In genomic region chr1:58768971-58769808, GRCh38 we compare ENCODE assay signal across 8 cellular contexts. TPM values are rescaled to one million over a fixed set of nuclear protein-coding genes. Genes with fewer than 3 reads are reported as not detected.
A peak's percentile ranks its signal among the peaks of the same experiment; 100 is the strongest.
DNase-seq lines count a peak whose midpoint lies in the region; ATAC-seq, FAIRE-seq and TF ChIP-seq lines count a peak whose summit lies in the region.

No MANE protein-coding gene starts in this region.

- no peaks in the 10 kb centered on the region for H3K79me1 ChIP-seq in H9 (ENCODE audit: insufficient read depth, low read depth, low read length, poor library complexity, severe bottlenecking)

- H2AK5ac ChIP-seq in H9 (ENCODE audit: insufficient read length, low read length), result no peak overlapping the region

- H3K56ac ChIP-seq in H9 (ENCODE audit: insufficient read length, low read depth, low read length), result no peak overlapping the region

- H3K36me3 ChIP-seq in PC-9 (ENCODE audit: low read depth) (no peaks in the 10 kb centered on the region), ascending aorta (no peaks in the 10 kb centered on the region), gastrocnemius medialis (no peaks in the 10 kb centered on the region)

- no peak overlapping the region for H3K23ac ChIP-seq in H9 (ENCODE audit: insufficient read length, low read depth, low read length)

- no peak overlapping the region for H3K27ac Mint-ChIP-seq in H9

- H3K27me3 Mint-ChIP-seq in H9 (ENCODE audit: low read depth), result no peaks in the 10 kb centered on the region

- no peak overlapping the region for H2BK120ac ChIP-seq in H9 (ENCODE audit: low read depth, low read length, poor library complexity, severe bottlenecking)

- H2AFZ ChIP-seq in H9 (ENCODE audit: low read length), result no peak overlapping the region
- H2AFZ ChIP-seq in PC-9, result no peak overlapping the region

- no peak for TF ChIP-seq POLR2A in gastrocnemius medialis (IDR thresholded peaks at IDR 0.05)

- no TSS peak for BruUV-seq in PC-9 (replicated peaks; lab: Mats Ljungman, UMichigan)

- H3K18ac ChIP-seq in H9 (ENCODE audit: insufficient read length, low read depth, low read length), result no peak overlapping the region

- DNase-seq in AML-193 (lab: John Stamatoyannopoulos, UW) (peak; percentile 5 to 8), H9 (peak; percentile 74), PC-9 (peak in 1 of 2 experiments; percentile 68), ascending aorta (ENCODE audit: low spot score in 2 of 2) (peak in 1 of 2 donors; percentile 87), right cardiac atrium (peak; percentile 78 to 93 (median 89)), gastrocnemius medialis (peak; percentile 26 to 58), HTR-8/SVneo (ENCODE audit: insufficient read length, low spot score) (no peak)

- no peaks in the 10 kb centered on the region for H3K36me3 Mint-ChIP-seq in H9 (ENCODE audit: insufficient read depth in 1 of 3, low read depth in 3 of 3)

- H3K4me3 ChIP-seq in PC-9, result no peak overlapping the region
- H3K4me3 ChIP-seq in ascending aorta, result no peak overlapping the region
- no peak overlapping the region for H3K4me3 ChIP-seq in right cardiac atrium (ENCODE audit: low read length)
- no peak overlapping the region for H3K4me3 ChIP-seq in gastrocnemius medialis

- no peak overlapping the region for H4K5ac ChIP-seq in H9 (ENCODE audit: insufficient read length, low read depth, low read length)

- H3K23me2 ChIP-seq in H9 (ENCODE audit: insufficient read length, low read depth, low read length, poor library complexity, severe bottlenecking), result no peaks in the 10 kb centered on the region

- TF ChIP-seq CTCF in H9 (conservative IDR thresholded peaks at IDR 0.05) (peak; percentile 95), PC-9 (conservative IDR thresholded peaks at IDR 0.05) (peak; percentile 87), ascending aorta (IDR thresholded peaks at IDR 0.05) (peak; percentile 74 to 87 (median 78)), gastrocnemius medialis (IDR thresholded peaks at IDR 0.05 in 4 of 5, conservative IDR thresholded peaks at IDR 0.05 in 1 of 5) (peak; percentile 65 to 92 (median 75))

- no peak overlapping the region for H3K9ac ChIP-seq in H9 (ENCODE audit: extremely low read depth, insufficient read length, low read length)

- H4K91ac ChIP-seq in H9 (ENCODE audit: insufficient read length, low read depth, low read length), result no peak overlapping the region

- FAIRE-seq in HTR-8/SVneo (lab: Jason Lieb, UNC), result no peak

- peaks cover 6 to 11% of the 10 kb centered on the region in 2 experiments for H3K4me1 Mint-ChIP-seq in H9

- no peak overlapping the region for H3T11ph ChIP-seq in H9 (ENCODE audit: low read length)

- CTCF ChIA-PET in PC-9 (lab: Charles Lee), result no interaction called here

- in situ Hi-C loops in gastrocnemius medialis (cut with MboI; ENCODE audit: low sequenced_read_pairs in 4 of 4), result no loop called here

- H3K27me3 ChIP-seq in H9 (ENCODE audit: insufficient read depth, low read length) (no peaks in the 10 kb centered on the region; the same call in 1 of the 2 replicates), PC-9 (ENCODE audit: insufficient read depth, low read depth) (no peaks in the 10 kb centered on the region), ascending aorta (no peaks in the 10 kb centered on the region), right cardiac atrium (ENCODE audit: control insufficient read depth, insufficient read depth) (no peaks in the 10 kb centered on the region), gastrocnemius medialis (no peaks in the 10 kb centered on the region)

- H4K20me1 ChIP-seq in H9 (ENCODE audit: control insufficient read depth, insufficient read depth, insufficient read length) (no peaks in the 10 kb centered on the region), PC-9 (ENCODE audit: insufficient read depth) (no peaks in the 10 kb centered on the region)

- H3K4ac ChIP-seq in H9 (ENCODE audit: low read depth, low read length), result no peak overlapping the region

- intact Hi-C loops in PC-9 (cut with micrococcal nuclease; ENCODE audit: unreplicated experiment) (loop anchor here (1.0 to 10.0 kb wide), 2 partner anchors 29 to 1934 kb away; no protein-coding TSS in a partner anchor), ascending aorta (cut with DNase I) (loop anchor here (1.0 kb wide), 2 partner anchors 14 to 29 kb away; no protein-coding TSS in a partner anchor), right cardiac atrium (cut with DNase I) (no loop called here), gastrocnemius medialis (cut with DNase I; ENCODE audit: low total_unique reads) (loop anchor here (1.0 kb wide), 1 partner anchor 29 kb away; no protein-coding TSS in a partner anchor)

- no peaks in the 10 kb centered on the region for H3K9me3 Mint-ChIP-seq in H9

- no peak overlapping the region for H3K4me2 ChIP-seq in H9 (ENCODE audit: insufficient read depth, insufficient read length, low read length)
- H3K4me2 ChIP-seq in PC-9, result no peak overlapping the region

- no peaks in the 10 kb centered on the region for H3K9me2 ChIP-seq in PC-9 (ENCODE audit: insufficient read depth)

- no peak overlapping the region for H2BK12ac ChIP-seq in H9 (ENCODE audit: insufficient read length, low read depth, low read length)

- H4K8ac ChIP-seq in H9 (replicated peaks; ENCODE audit: insufficient read length, low read depth, low read length), result no peak overlapping the region

- H3K79me2 ChIP-seq in H9 (ENCODE audit: insufficient read depth, low read length) (no peaks in the 10 kb centered on the region), PC-9 (ENCODE audit: low read depth) (no peaks in the 10 kb centered on the region)

- H3K4me1 ChIP-seq in H9 (ENCODE audit: insufficient read depth, low read length) (no peaks in the 10 kb centered on the region), PC-9 (replicated peaks; ENCODE audit: insufficient read depth) (peaks cover 24% of the 10 kb centered on the region), ascending aorta (peaks cover 3 to 24% of the 10 kb centered on the region in 2 donors), right cardiac atrium (ENCODE audit: control insufficient read depth, insufficient read depth, low read length) (peaks cover 2% of the 10 kb centered on the region), gastrocnemius medialis (peaks cover 12 to 16% of the 10 kb centered on the region in 2 donors)

- no peak overlapping the region for H2BK15ac ChIP-seq in H9 (ENCODE audit: low read depth, low read length)

- H3K9me3 ChIP-seq in H9 (ENCODE audit: control insufficient read depth, low read depth, low read length) (no peaks in the 10 kb centered on the region), PC-9 (ENCODE audit: insufficient read depth, low read depth) (0 out of 2 replicates have a peak, but pooled peaks cover 9% of the 10 kb centered on the region), ascending aorta (no peaks in the 10 kb centered on the region), right cardiac atrium (ENCODE audit: control insufficient read depth, low read length) (no peaks in the 10 kb centered on the region), gastrocnemius medialis (no peaks in the 10 kb centered on the region)

- no CpG with 5 or more reads among the region's 22 CpGs for WGBS in H9 (ENCODE audit: extremely low coverage, insufficient read length, low lambda C conversion rate)
- WGBS in right cardiac atrium, result 36% methylated on average over 22 of the region's 22 CpGs

- no peak for ATAC-seq in right cardiac atrium
- ATAC-seq in gastrocnemius medialis, result peak; percentile 51 to 54
- ATAC-seq in GM21717 (IDR thresholded peaks at IDR 0.05; ENCODE audit: unreplicated experiment), result no peak

- POLR2A ChIA-PET in PC-9 (lab: Charles Lee; ENCODE audit: unreplicated experiment), result no interaction called here

- H2BK5ac ChIP-seq in H9 (ENCODE audit: insufficient read length, low read length), result no peak overlapping the region

- no peak overlapping the region for H2BK20ac ChIP-seq in H9 (ENCODE audit: low read depth, low read length, poor library complexity, severe bottlenecking)

- H3K27ac ChIP-seq in H9 (ENCODE audit: insufficient read length, low read depth, low read length) (no peak overlapping the region), PC-9 (no peak overlapping the region), ascending aorta (peak overlapping the region in 1 of 2 donors; percentile 24), right cardiac atrium (ENCODE audit: low read length) (no peak overlapping the region), gastrocnemius medialis (no peak overlapping the region)

- H3K14ac ChIP-seq in H9 (ENCODE audit: insufficient read depth, low read length), result no peak overlapping the region

- H3F3A ChIP-seq in PC-9 (ENCODE audit: insufficient read depth, low read depth), result no peaks in the 10 kb centered on the region

- no peak overlapping the region for H3K4me3 Mint-ChIP-seq in H9

RNA-seq across cellular contexts. Expression of gene JUN, which starts 14.7 kb away (rescaled TPM):
- total RNA-seq in H9 (2021) (14.2 and 15.7 TPM in 2 replicates), PC-9 (2021) (74.7 and 93.7 TPM in 2 replicates), ascending aorta (1,004 TPM), right cardiac atrium (10 to 100 TPM; 41.1 to 69.8 (median 50.7) TPM), gastrocnemius medialis (100 to 1,000 TPM in 2 of 4 donors, 10 to 100 TPM in 2; 41.2 to 104 (median 90.8) TPM)
- 211 TPM for polyA plus RNA-seq in right cardiac atrium

Comparison
In these comparisons a context has a peak if more than half of its experiments do, and no peak if none do; other contexts are left out.
1. ATAC-seq: peak in gastrocnemius medialis (2 of 2); none in right cardiac atrium (0 of 2) and GM21717 (single experiment).
2. intact Hi-C loops: an anchor here in PC-9 (1.0 to 10.0 kb wide), ascending aorta (1.0 kb wide) and gastrocnemius medialis (1.0 kb wide); none called in right cardiac atrium.
3. Peak in every context shown above with its lines, with median percentiles within 50 percentile points of each other: CTCF ChIP-seq.